Comparison of ENCODE assay signal across 9 cellular contexts in the genomic region with DNA sequence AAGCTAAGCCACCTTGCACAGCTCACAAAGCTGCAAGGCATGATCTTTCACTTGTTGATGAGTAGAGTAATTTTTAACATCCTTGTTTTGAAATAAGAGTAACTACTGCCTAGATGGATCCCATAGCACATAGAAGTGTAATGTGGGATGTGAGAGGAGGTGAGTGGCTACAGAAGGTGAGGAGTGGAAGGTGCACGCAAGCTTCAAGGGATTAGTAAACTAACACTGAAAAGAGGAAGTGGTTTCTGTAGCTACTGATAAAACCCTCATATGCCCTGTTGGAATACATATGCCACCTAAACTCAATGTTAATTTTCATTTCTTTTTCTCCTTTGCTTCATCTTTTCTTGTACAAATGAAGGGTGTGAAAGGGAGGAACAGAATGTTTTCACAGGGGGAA. TPM values are rescaled to one million over a fixed set of nuclear protein-coding genes. Genes with fewer than 3 reads are reported as not detected.
A peak's percentile ranks its signal among the peaks of the same experiment; 100 is the strongest.
DNase-seq lines count a peak whose midpoint lies in the region; ATAC-seq, FAIRE-seq and TF ChIP-seq lines count a peak whose summit lies in the region.
"Had no signal": no experiment of that assay in that cellular context is flagged by ENCODE, and none has a peak within 500 bp of the region (broad histone marks: within the 10 kb centered on the region; RNA-seq: fewer than 3 reads in every experiment).

No MANE protein-coding gene starts in this region.

- H3K9ac ChIP-seq in DND-41 (ENCODE audit: low read depth, low read length), result no peak overlapping the region

- TF ChIP-seq EP300 in stomach (IDR thresholded peaks at IDR 0.05), result no peak

- peaks cover 51% of the 10 kb centered on the region for H3K4me1 Mint-ChIP-seq in T-helper 2 cell treated with Interferon-gamma antibody and Interleukin-4, amounts not matched to agents 5 μg/mL and 100 μg/mL, for 36 hours (ENCODE audit: low read depth)

- ATAC-seq in DND-41 (ENCODE audit: insufficient read depth, low read depth) (peak; percentile 92), GM19397 (IDR thresholded peaks at IDR 0.05; ENCODE audit: unreplicated experiment) (peak; percentile 69), HG03135 (IDR thresholded peaks at IDR 0.05; ENCODE audit: unreplicated experiment) (peak; percentile 73)
- ATAC-seq: left lung had no signal

- H3K27me3 Mint-ChIP-seq in T-helper 2 cell treated with Interferon-gamma antibody and Interleukin-4, amounts not matched to agents 5 μg/mL and 100 μg/mL, for 36 hours (ENCODE audit: low read depth), result no peaks in the 10 kb centered on the region

- no peaks in the 10 kb centered on the region for H3K9me3 ChIP-seq in DND-41 (ENCODE audit: insufficient read depth, low read length, severe bottlenecking)
- no peaks in the 10 kb centered on the region for H3K9me3 ChIP-seq in stomach
- H3K9me3 ChIP-seq: left lung had no signal

- H2AFZ ChIP-seq in DND-41 (ENCODE audit: low read depth, low read length), result no peak overlapping the region

- H4K20me1 ChIP-seq in DND-41 (ENCODE audit: insufficient read depth, low read length), result no peaks in the 10 kb centered on the region

- peak overlapping the region; percentile 68 for H3K27ac Mint-ChIP-seq in T-helper 2 cell treated with Interferon-gamma antibody and Interleukin-4, amounts not matched to agents 5 μg/mL and 100 μg/mL, for 36 hours

- H3K4me2 ChIP-seq in DND-41 (ENCODE audit: insufficient read depth, low read length), result peak overlapping the region; percentile 37

- intact Hi-C loops in stomach (cut with DNase I; ENCODE audit: low total_unique reads), result no loop called here

- no peaks in the 10 kb centered on the region for H3K79me2 ChIP-seq in DND-41 (ENCODE audit: insufficient read depth, low read length)

- WGBS in stomach, 5 donors, result 34 to 58% (median 44%) methylated on average over 1 of the region's 1 CpG

- TF ChIP-seq CTCF in DND-41 (IDR thresholded peaks at IDR 0.05; ENCODE audit: borderline replicate concordance, extremely low read depth, low read length, poor library complexity, severe bottlenecking) (no peak), stomach (IDR thresholded peaks at IDR 0.05) (no peak)

- H3K36me3 ChIP-seq in DND-41 (ENCODE audit: insufficient read depth, low read length), result no peaks in the 10 kb centered on the region
- no peaks in the 10 kb centered on the region for H3K36me3 ChIP-seq in stomach
- H3K36me3 ChIP-seq: left lung had no signal

- H3K36me3 Mint-ChIP-seq in T-helper 2 cell treated with Interferon-gamma antibody and Interleukin-4, amounts not matched to agents 5 μg/mL and 100 μg/mL, for 36 hours (ENCODE audit: low read depth), result no peaks in the 10 kb centered on the region

- no peak for FAIRE-seq in H54 (lab: Jason Lieb, UNC)

- DNase-seq in DND-41, result peak; percentile 42
- DNase-seq in T-helper 2 cell treated with Interferon-gamma antibody and Interleukin-4, amounts not matched to agents 5 μg/mL and 100 μg/mL, for 36 hours (ENCODE audit: low spot score), result no peak
- DNase-seq in H54 (ENCODE audit: insufficient read length, low spot score), result no peak
- no peak for DNase-seq in stomach
- DNase-seq in iPS-NIHi7 (ENCODE audit: extremely low spot score), result no peak
- no peak for DNase-seq in activated effector memory CD4-positive, alpha-beta T cell treated with anti-CD3 and anti-CD28 coated beads, Interleukin-2, amount 50 U/mL, for 16 hours
- DNase-seq: left lung had no signal

- no peak overlapping the region for H3K4me3 ChIP-seq in DND-41 (ENCODE audit: low read depth in 1 of 2, low read length in 2 of 2)
- no peak overlapping the region for H3K4me3 ChIP-seq in stomach
- H3K4me3 ChIP-seq: left lung had no signal

- TF ChIP-seq POLR2A in H54 (IDR thresholded peaks at IDR 0.05; ENCODE audit: low read depth, low read length) (no peak), stomach (IDR thresholded peaks at IDR 0.05) (no peak)

- peak overlapping the region; percentile 61 for H3K27ac ChIP-seq in DND-41 (ENCODE audit: low read length)
- H3K27ac ChIP-seq in stomach, result no peak overlapping the region
- H3K27ac ChIP-seq: left lung had no signal

- H3K4me1 ChIP-seq in DND-41 (ENCODE audit: insufficient read depth, low read length), result peaks cover 48% of the 10 kb centered on the region
- H3K4me1 ChIP-seq in stomach, result peaks cover 0 to 5% (median 0%) of the 10 kb centered on the region in 4 donors

- H3K27me3 ChIP-seq in DND-41 (ENCODE audit: insufficient read depth, low read length, poor library complexity) (no peaks in the 10 kb centered on the region), stomach (no peaks in the 10 kb centered on the region)
- H3K27me3 ChIP-seq: left lung had no signal

- H3K9me3 Mint-ChIP-seq in T-helper 2 cell treated with Interferon-gamma antibody and Interleukin-4, amounts not matched to agents 5 μg/mL and 100 μg/mL, for 36 hours, result no peaks in the 10 kb centered on the region

- H3K4me3 Mint-ChIP-seq in T-helper 2 cell treated with Interferon-gamma antibody and Interleukin-4, amounts not matched to agents 5 μg/mL and 100 μg/mL, for 36 hours, result peak overlapping the region; percentile 53

RNA-seq across cellular contexts. Expression of gene CTSC, which starts 22.0 kb away (rescaled TPM):
- 100 to 1,000 TPM in 2 of 5 donors, 10 to 100 TPM in 2, 1 to 10 TPM in 1; 6.2 to 127 (median 53.3) TPM for total RNA-seq in stomach
- polyA plus RNA-seq in stomach, result 10 to 100 TPM; 22.9 to 46.3 (median 26.3) TPM
